1 cellular context compared by ENCODE assay signal in the genomic region with DNA sequence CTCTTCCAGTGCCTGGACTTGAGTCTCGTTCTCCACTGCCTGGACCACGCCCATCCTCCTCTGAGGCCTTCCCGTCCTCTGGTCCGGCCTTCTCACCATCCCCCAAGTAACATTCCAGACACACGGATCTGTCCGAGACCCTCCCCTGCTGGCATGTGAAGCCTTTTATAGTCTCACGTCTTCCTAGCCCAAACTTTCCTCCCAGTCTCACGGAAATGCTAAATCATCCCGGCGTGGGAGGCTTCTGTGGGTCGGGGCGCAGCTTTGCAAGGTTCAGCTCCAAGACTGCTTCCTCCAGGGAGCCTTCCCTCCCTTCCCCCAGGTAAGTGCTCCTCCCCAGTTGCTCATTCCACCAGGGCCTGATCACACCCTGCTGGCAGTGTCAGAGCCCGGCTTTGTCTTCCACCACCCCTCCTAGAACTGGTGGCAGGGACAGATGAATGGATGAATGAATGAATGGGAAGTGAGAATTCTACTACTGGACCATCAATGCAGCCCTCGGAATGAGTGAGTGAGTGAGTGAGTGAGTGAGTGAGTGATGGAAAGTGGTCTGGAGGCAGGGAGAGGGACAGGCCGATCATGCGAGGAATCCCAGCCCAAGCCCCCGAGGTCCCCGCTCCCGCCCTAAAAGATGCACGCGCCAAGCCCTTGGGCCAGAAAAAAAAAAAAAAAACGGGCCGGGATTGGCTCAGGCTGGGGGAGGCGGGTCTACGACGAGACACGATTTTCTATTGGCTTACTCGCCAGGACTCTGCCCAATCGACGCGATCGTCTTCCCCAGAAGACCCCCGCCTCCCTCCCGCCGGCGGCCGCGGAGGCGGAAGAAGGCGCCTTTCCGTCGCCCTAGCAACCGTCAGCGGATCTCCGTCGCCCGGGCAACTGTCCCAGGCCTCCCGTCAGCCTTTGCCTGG.
A peak's percentile ranks its signal among the peaks of the same experiment; 100 is the strongest.
TF ChIP-seq lines count a peak whose summit lies in the region.

No MANE protein-coding gene starts in this region.

TF ChIP-seq in HepG2, 621 proteins besides CTCF, POLR2A, EP300 and RAD21 (continued from another document):
- TF ChIP-seq SAP130 (CRISPR knock-in tag; IDR thresholded peaks at IDR 0.05; ENCODE audit: low read depth), result peak; percentile 85
